11 cellular contexts compared by ENCODE assay signal in genomic region chr17:47240375-47240764, GRCh38. TPM values are rescaled to one million over a fixed set of nuclear protein-coding genes. Genes with fewer than 3 reads are reported as not detected.
DNase-seq lines count a peak whose midpoint lies in the region; FAIRE-seq and TF ChIP-seq lines count a peak whose summit lies in the region.
"Had no signal": no experiment of that assay in that cellular context is flagged by ENCODE, and none has a peak within 500 bp of the region (broad histone marks: within the 10 kb centered on the region; RNA-seq: fewer than 3 reads in every experiment).

No MANE protein-coding gene starts in this region.

- no peak overlapping the region for H3K9ac ChIP-seq in Karpas-422 (ENCODE audit: low read length)
- H3K9ac ChIP-seq in kidney (ENCODE audit: low read length in 2 of 2), result no peak overlapping the region
- H3K9ac ChIP-seq in subcutaneous abdominal adipose tissue (ENCODE audit: low read length in 5 of 5), result peak overlapping the region in 1 of 5 donors; percentile 9

- peak overlapping the region; percentile 31 for H3K27ac ChIP-seq in Karpas-422 (ENCODE audit: low read length)
- H3K27ac ChIP-seq in kidney (ENCODE audit: low read depth in 2 of 2, low read length in 2 of 2), result peak overlapping the region; percentile 68 to 73
- H3K27ac ChIP-seq in subcutaneous abdominal adipose tissue (ENCODE audit: low read depth, low read length), result peak overlapping the region; percentile 79

- FAIRE-seq in kidney (lab: Jason Lieb, UNC), result no peak
- FAIRE-seq: H1 had no signal

- no peaks in the 10 kb centered on the region for H3K9me3 ChIP-seq in Karpas-422 (ENCODE audit: low read length)
- H3K9me3 ChIP-seq in kidney (ENCODE audit: control insufficient read depth in 1 of 2, low read length in 2 of 2), result no peaks in the 10 kb centered on the region
- no peaks in the 10 kb centered on the region for H3K9me3 ChIP-seq in subcutaneous abdominal adipose tissue (ENCODE audit: control insufficient read depth in 5 of 5, low read length in 5 of 5)

- H3K79me2 ChIP-seq in Karpas-422 (ENCODE audit: low read length), result no peaks in the 10 kb centered on the region

- H3K27me3 ChIP-seq in Karpas-422 (ENCODE audit: low read length) (no peaks in the 10 kb centered on the region), subcutaneous abdominal adipose tissue (ENCODE audit: control insufficient read depth in 5 of 5, insufficient read depth in 4 of 5, low read length in 5 of 5) (no peaks in the 10 kb centered on the region)

- no peaks in the 10 kb centered on the region for H4K20me1 ChIP-seq in Karpas-422 (ENCODE audit: insufficient read depth, low read depth, low read length)

- peak overlapping the region; percentile 30; the same call in 1 of the 2 replicates for H2AFZ ChIP-seq in Karpas-422 (ENCODE audit: low read length)

- no peak for TF ChIP-seq CTCF in kidney (IDR thresholded peaks at IDR 0.05; ENCODE audit: borderline replicate concordance, extremely low read depth, insufficient read depth)

- H3K36me3 ChIP-seq in Karpas-422 (ENCODE audit: insufficient read depth, low read length) (no peaks in the 10 kb centered on the region), kidney (ENCODE audit: control insufficient read depth in 1 of 2, insufficient read depth in 2 of 2, low read length in 2 of 2) (no peaks in the 10 kb centered on the region), subcutaneous abdominal adipose tissue (ENCODE audit: control insufficient read depth in 5 of 5, insufficient read depth in 5 of 5, low read length in 5 of 5) (no peaks in the 10 kb centered on the region)

- no peak for DNase-seq in Karpas-422
- peak; percentile 51 for DNase-seq in amniotic epithelial cell (ENCODE audit: low read depth)
- DNase-seq in kidney, result no peak
- no peak for DNase-seq in kidney tubule cell (ENCODE audit: low spot score)
- DNase-seq in COLO829 (ENCODE audit: low spot score), result no peak
- no peak for DNase-seq in SK-N-DZ (ENCODE audit: low spot score)
- DNase-seq in NCI-H1092 (lab: John Stamatoyannopoulos, UW), result no peak
- DNase-seq: effector CD4-positive, alpha-beta T cell had no signal

- H3K4me3 ChIP-seq in Karpas-422 (ENCODE audit: low read length) (no peak overlapping the region), kidney (ENCODE audit: low read length in 2 of 2) (no peak overlapping the region), subcutaneous abdominal adipose tissue (ENCODE audit: low read depth in 1 of 5, low read length in 5 of 5) (no peak overlapping the region)

- peak overlapping the region; percentile 23 for H3K4me2 ChIP-seq in Karpas-422 (ENCODE audit: low read depth, low read length, poor library complexity, severe bottlenecking)

- intact Hi-C loops in kidney (cut with DNase I), result no loop called here

- H3K4me1 ChIP-seq in Karpas-422 (ENCODE audit: low read length), result peaks cover 39% of the 10 kb centered on the region
- peaks cover 11 to 12% of the 10 kb centered on the region in 2 donors for H3K4me1 ChIP-seq in kidney (ENCODE audit: control insufficient read depth in 1 of 2, insufficient read depth in 1 of 2, low read depth in 1 of 2, low read length in 2 of 2)
- peaks cover 8 to 21% (median 18%) of the 10 kb centered on the region in 5 donors for H3K4me1 ChIP-seq in subcutaneous abdominal adipose tissue (ENCODE audit: control insufficient read depth in 5 of 5, insufficient read depth in 5 of 5, low read length in 5 of 5)

- no peaks in the 10 kb centered on the region for H3K9me2 ChIP-seq in Karpas-422 (replicated peaks; ENCODE audit: insufficient read depth, low read length)

RNA-seq across cellular contexts. Expression of gene ITGB3, which starts 13.3 kb away (rescaled TPM):
- total RNA-seq in Karpas-422 (2014; rRNA removed; shearing (Covaris generic); ENCODE audit: low replicate concordance), result 16.4 and 19.6 TPM in 2 replicates
- 88.8 TPM for total RNA-seq in kidney
- 7.1 TPM for polyA plus RNA-seq in kidney (ENCODE audit: insufficient read depth, low read depth, low replicate concordance)
- polyA plus RNA-seq in SK-N-DZ (2014; cell fraction: cytosol; rRNA removed), result not detected in 2 replicates
- 0.44 TPM in 1 of 2 replicates, not detected in the other for polyA plus RNA-seq in SK-N-DZ (2014; cell fraction: nucleus; rRNA removed)

RNA-seq across cellular contexts. Expression of gene MYL4, which starts 31.2 kb away (rescaled TPM):
- 3.7 and 6.0 TPM in 2 replicates for total RNA-seq in Karpas-422 (2014; rRNA removed; shearing (Covaris generic); ENCODE audit: low replicate concordance)
- total RNA-seq in kidney, result not detected
- 1.0 TPM for polyA plus RNA-seq in kidney (ENCODE audit: insufficient read depth, low read depth, low replicate concordance)
- polyA plus RNA-seq in SK-N-DZ (2014; cell fraction: cytosol; rRNA removed), result not detected in 2 replicates
- polyA plus RNA-seq in SK-N-DZ (2014; cell fraction: nucleus; rRNA removed), result 0.47 TPM in 1 of 2 replicates, not detected in the other
- total RNA-seq: H1; T-helper 2 cell treated with Interferon-gamma antibody and Interleukin-4, amounts not matched to agents 100 ng/mL and 5 ng/mL, for 36 hours had no signal

RNA-seq across cellular contexts. Expression of gene CDC27, which starts 51.3 kb away (rescaled TPM):
- 81.7 and 146 TPM in 2 replicates for total RNA-seq in Karpas-422 (2014; rRNA removed; shearing (Covaris generic); ENCODE audit: low replicate concordance)
- total RNA-seq in kidney, result 78.2 TPM
- 18.2 TPM for polyA plus RNA-seq in kidney (ENCODE audit: insufficient read depth, low read depth, low replicate concordance)
- polyA plus RNA-seq in SK-N-DZ (2014; cell fraction: cytosol; rRNA removed), result 58.9 and 61.2 TPM in 2 replicates
- 71.2 and 102 TPM in 2 replicates for polyA plus RNA-seq in SK-N-DZ (2014; cell fraction: nucleus; rRNA removed)
